29 cellular contexts compared by ENCODE assay signal in the genomic region with DNA sequence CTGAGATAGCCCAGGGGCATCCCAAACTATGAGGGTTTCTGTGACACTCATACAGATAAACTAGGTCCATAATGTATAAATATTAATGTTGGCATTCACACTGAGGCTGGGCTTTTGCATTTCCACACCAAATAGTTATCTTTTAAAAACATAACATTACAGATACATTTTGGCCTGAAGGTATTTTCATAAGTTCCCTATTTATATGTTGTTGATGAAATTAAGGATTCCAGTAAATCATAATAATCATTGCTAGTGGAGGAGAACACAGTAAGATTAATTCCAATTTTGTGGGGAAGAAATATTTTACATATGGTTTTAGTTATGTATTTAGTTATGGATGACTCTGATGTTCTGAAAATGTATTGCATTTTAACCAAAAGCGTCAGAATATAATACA.
"Had no signal": no experiment of that assay in that cellular context is flagged by ENCODE, and none has a peak within 500 bp of the region (broad histone marks: within the 10 kb centered on the region; RNA-seq: fewer than 3 reads in every experiment).

No MANE protein-coding gene starts in this region.

- H3K4me1 ChIP-seq: colonic mucosa, esophagus muscularis mucosa, esophagus squamous epithelium, foreskin keratinocyte, gastrocnemius medialis, gastroesophageal sphincter had no signal

- H3K4me1 Mint-ChIP-seq: endodermal cell had no signal

- H3K4me3 Mint-ChIP-seq: dendritic cell treated with granulocyte-macrophage colony-stimulating factor and Interleukin-4, amounts not matched to agents 40 ng/mL and 50 ng/mL, for 4 days; effector memory CD8-positive, alpha-beta T cell; endodermal cell had no signal

- DNase-seq: colonic mucosa; cortex of kidney; dermis blood vessel endothelial cell; dorsolateral prefrontal cortex; effector CD4-positive, alpha-beta T cell; effector CD8-positive, alpha-beta T cell; effector memory CD4-positive, alpha-beta T cell; effector memory CD8-positive, alpha-beta T cell; endodermal cell; erythroblast; esophagus squamous epithelium; foreskin fibroblast; foreskin keratinocyte; foreskin melanocyte; gastrocnemius medialis; glutamatergic neuron; head of caudate nucleus; heart left ventricle; heart right ventricle had no signal

- H3K27ac Mint-ChIP-seq: dendritic cell treated with granulocyte-macrophage colony-stimulating factor and Interleukin-4, amounts not matched to agents 40 ng/mL and 50 ng/mL, for 4 days; effector memory CD8-positive, alpha-beta T cell; endodermal cell had no signal

- H3K9me3 ChIP-seq: colonic mucosa, esophagus muscularis mucosa, esophagus squamous epithelium, gastrocnemius medialis, gastroesophageal sphincter, heart left ventricle, heart right ventricle had no signal

- H3K36me3 ChIP-seq: colonic mucosa, esophagus muscularis mucosa, esophagus squamous epithelium, gastrocnemius medialis, gastroesophageal sphincter, heart left ventricle, heart right ventricle had no signal

- H3K27me3 Mint-ChIP-seq: dendritic cell treated with granulocyte-macrophage colony-stimulating factor and Interleukin-4, amounts not matched to agents 40 ng/mL and 50 ng/mL, for 4 days; effector memory CD8-positive, alpha-beta T cell had no signal

- H3K27ac ChIP-seq: colonic mucosa, coronary artery, dorsolateral prefrontal cortex, epithelial cell of prostate, esophagus muscularis mucosa, esophagus squamous epithelium, foreskin keratinocyte, gastrocnemius medialis, gastroesophageal sphincter, heart left ventricle, heart right ventricle had no signal

- H3K4me3 ChIP-seq: colonic mucosa, coronary artery, dorsolateral prefrontal cortex, esophagus muscularis mucosa, esophagus squamous epithelium, gastrocnemius medialis, gastroesophageal sphincter, heart left ventricle, heart right ventricle had no signal

- FAIRE-seq: colon, endometrium, endothelial cell of umbilical vein, frontal cortex had no signal

- H3K9me3 Mint-ChIP-seq: endodermal cell had no signal

- ATAC-seq: effector memory CD8-positive, alpha-beta T cell; esophagus mucosa; foreskin keratinocyte; gastrocnemius medialis; gastroesophageal sphincter; heart left ventricle; heart right ventricle had no signal

- H3K27me3 ChIP-seq: colonic mucosa, dorsolateral prefrontal cortex, esophagus muscularis mucosa, esophagus squamous epithelium, foreskin keratinocyte, gastrocnemius medialis, gastroesophageal sphincter, heart left ventricle, heart right ventricle had no signal
